ENCODE assay signal across 39 cellular contexts in the genomic region with DNA sequence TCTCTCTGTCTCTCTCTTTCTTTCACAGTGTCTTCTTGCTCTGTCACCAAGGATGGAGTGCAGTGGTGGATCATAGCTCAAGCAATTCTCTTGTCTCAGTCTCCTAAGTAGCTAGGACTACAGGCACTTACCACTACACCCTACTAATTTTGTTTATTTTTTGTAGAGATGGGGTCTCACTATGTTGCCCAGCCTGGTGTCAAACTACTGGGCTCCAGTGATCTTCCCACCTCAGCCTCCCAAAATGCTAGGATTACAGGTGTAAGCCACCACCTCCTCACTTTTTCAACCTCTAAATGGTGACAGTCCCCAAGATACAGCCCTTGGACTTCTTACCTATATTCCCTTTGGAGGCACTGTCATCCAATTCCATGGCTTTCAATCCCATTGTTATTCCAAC.
"Had no signal": no experiment of that assay in that cellular context is flagged by ENCODE, and none has a peak within 500 bp of the region (broad histone marks: within the 10 kb centered on the region; RNA-seq: fewer than 3 reads in every experiment).

No MANE protein-coding gene starts in this region.

- H3K27ac ChIP-seq: adrenal gland, ascending aorta, body of pancreas, brain microvascular endothelial cell, breast epithelium, cardiac muscle cell had no signal

- H3K9me3 ChIP-seq: adrenal gland, ascending aorta, body of pancreas, breast epithelium had no signal

- DNase-seq: activated effector memory CD4-positive, alpha-beta T cell treated with anti-CD3 and anti-CD28 coated beads, Interleukin-2, amount 50 U/mL, for 16 hours; activated effector memory CD4-positive, alpha-beta T cell treated with Interleukin-2 at 50 U/mL for 16 hours; activated gamma-delta T cell; activated gamma-delta T cell treated with Interleukin-2 at 50 U/mL for 16 hours; activated naive CD4-positive, alpha-beta T cell; activated naive CD4-positive, alpha-beta T cell treated with anti-CD3 and anti-CD28 coated beads for 36 hours; activated naive CD4-positive, alpha-beta T cell treated with anti-CD3 and anti-CD28 coated beads, Interleukin-2, amount 10 ng/mL, durations not matched to agents 7 days and 5 days; activated naive CD4-positive, alpha-beta T cell treated with anti-CD3 and anti-CD28 coated beads, Interleukin-2, amount 50 U/mL, for 16 hours; activated naive CD4-positive, alpha-beta T cell treated with Interleukin-2 at 50 U/mL for 16 hours; activated naive CD8-positive, alpha-beta T cell treated with anti-CD3 and anti-CD28 coated beads for 36 hours; activated naive CD8-positive, alpha-beta T cell treated with anti-CD3 and anti-CD28 coated beads, Interleukin-2, amount 10 ng/mL, durations not matched to agents 7 days and 5 days; activated naive CD8-positive, alpha-beta T cell treated with anti-CD3 and anti-CD28 coated beads, Interleukin-2, amount 50 U/mL, for 24 hours; activated T-cell treated with anti-CD3 and anti-CD28 coated beads, Interleukin-2, amount 50 U/mL, for 24 hours; activated T-cell treated with anti-CD3 and anti-CD28 coated beads, Interleukin-2, amount 50 U/mL, for 4 hours; activated T-cell treated with anti-CD3 and anti-CD28 coated beads, Interleukin-2, amount 50 U/mL, for 48 hours; activated T-cell treated with anti-CD3 and anti-CD28 coated beads, Interleukin-2, amount 50 U/mL, for 72 hours; adrenal gland; amniotic stem cell; amygdala; anterior cingulate cortex; aorta; body of pancreas; brain microvascular endothelial cell; caudate nucleus; central memory CD4-positive, alpha-beta T cell; cerebellar nuclear complex had no signal

- H3K27ac Mint-ChIP-seq: activated naive CD4-positive, alpha-beta T cell treated with anti-CD3 and anti-CD28 coated beads for 36 hours; activated naive CD4-positive, alpha-beta T cell treated with anti-CD3 and anti-CD28 coated beads, Interleukin-2, amount 10 ng/mL, durations not matched to agents 7 days and 5 days; activated naive CD4-positive, alpha-beta T cell treated with anti-CD3 and anti-CD28 coated beads, Interleukin-2, amount 50 U/mL, for 24 hours; activated naive CD4-positive, alpha-beta T cell treated with anti-CD3 and anti-CD28 coated beads, Interleukin-2, amount 50 U/mL, for 72 hours; activated naive CD8-positive, alpha-beta T cell; activated naive CD8-positive, alpha-beta T cell treated with anti-CD3 and anti-CD28 coated beads for 36 hours; activated naive CD8-positive, alpha-beta T cell treated with anti-CD3 and anti-CD28 coated beads, Interleukin-2, amount 10 ng/mL, durations not matched to agents 7 days and 5 days; activated naive CD8-positive, alpha-beta T cell treated with anti-CD3 and anti-CD28 coated beads, Interleukin-2, amount 50 U/mL, for 24 hours; activated T-cell treated with anti-CD3 and anti-CD28 coated beads, Interleukin-2, amount 50 U/mL, for 24 hours; activated T-cell treated with anti-CD3 and anti-CD28 coated beads, Interleukin-2, amount 50 U/mL, for 72 hours; activated T-helper 1 cell treated with anti-CD3 and anti-CD28 coated beads, Interleukin-12 subunit alpha, Interleukin-12 subunit beta, Interleukin-2, Interleukin-4 antibody, amounts not matched to agents 30 ng/mL and 10 ng/mL and 1 ng/mL, durations not matched to agents 14 hours and 24 hours and 36 hours; activated T-helper 17 cell treated with anti-CD3 and anti-CD28 coated beads, Interleukin-2, amount 50 U/mL, for 72 hours; activated T-helper 2 cell treated with anti-CD3 and anti-CD28 coated beads, Interferon-gamma antibody, Interleukin-2, Interleukin-4, amounts not matched to agents 10 μg/mL and 5 μg/mL and 100 μg/mL, durations not matched to agents 14 hours and 24 hours and 36 hours; brain had no signal

- ATAC-seq: activated naive CD4-positive, alpha-beta T cell treated with anti-CD3 and anti-CD28 coated beads, Interleukin-2, amount 50 U/mL, for 72 hours; activated naive CD8-positive, alpha-beta T cell treated with anti-CD3 and anti-CD28 coated beads, Interleukin-2, amount 50 U/mL, for 24 hours; activated T-cell treated with anti-CD3 and anti-CD28 coated beads, Interleukin-2, amount 50 U/mL, for 4 hours; activated T-cell treated with anti-CD3 and anti-CD28 coated beads, Interleukin-2, amount 50 U/mL, for 72 hours; activated T-helper 17 cell treated with anti-CD3 and anti-CD28 coated beads, Interleukin-2, amount 50 U/mL, for 72 hours; body of pancreas had no signal

- H3K4me1 ChIP-seq: ascending aorta, breast epithelium had no signal

- H3K27me3 ChIP-seq: adrenal gland, ascending aorta, body of pancreas, brain microvascular endothelial cell, breast epithelium, cardiac muscle cell had no signal

- H3K4me3 ChIP-seq: adrenal gland, ascending aorta, body of pancreas, breast epithelium, cardiac muscle cell had no signal

- FAIRE-seq: astrocyte, bronchial epithelial cell had no signal

- H3K36me3 ChIP-seq: adrenal gland, ascending aorta, brain microvascular endothelial cell, breast epithelium, cardiac muscle cell had no signal

- H3K9me3 Mint-ChIP-seq: activated naive CD4-positive, alpha-beta T cell treated with anti-CD3 and anti-CD28 coated beads for 36 hours; activated naive CD4-positive, alpha-beta T cell treated with anti-CD3 and anti-CD28 coated beads, Interleukin-2, amount 10 ng/mL, durations not matched to agents 7 days and 5 days; activated naive CD4-positive, alpha-beta T cell treated with anti-CD3 and anti-CD28 coated beads, Interleukin-2, amount 50 U/mL, for 24 hours; activated naive CD4-positive, alpha-beta T cell treated with anti-CD3 and anti-CD28 coated beads, Interleukin-2, amount 50 U/mL, for 72 hours; activated naive CD8-positive, alpha-beta T cell treated with anti-CD3 and anti-CD28 coated beads for 36 hours; activated naive CD8-positive, alpha-beta T cell treated with anti-CD3 and anti-CD28 coated beads, Interleukin-2, amount 10 ng/mL, durations not matched to agents 7 days and 5 days; activated naive CD8-positive, alpha-beta T cell treated with anti-CD3 and anti-CD28 coated beads, Interleukin-2, amount 50 U/mL, for 24 hours; activated T-cell treated with anti-CD3 and anti-CD28 coated beads, Interleukin-2, amount 50 U/mL, for 24 hours; activated T-cell treated with anti-CD3 and anti-CD28 coated beads, Interleukin-2, amount 50 U/mL, for 4 hours; activated T-cell treated with anti-CD3 and anti-CD28 coated beads, Interleukin-2, amount 50 U/mL, for 72 hours; activated T-helper 1 cell treated with anti-CD3 and anti-CD28 coated beads, Interleukin-12 subunit alpha, Interleukin-12 subunit beta, Interleukin-2, Interleukin-4 antibody, amounts not matched to agents 30 ng/mL and 10 ng/mL and 1 ng/mL, durations not matched to agents 14 hours and 24 hours and 36 hours; activated T-helper 17 cell treated with anti-CD3 and anti-CD28 coated beads, Interleukin-2, amount 50 U/mL, for 72 hours; activated T-helper 2 cell treated with anti-CD3 and anti-CD28 coated beads, Interferon-gamma antibody, Interleukin-2, Interleukin-4, amounts not matched to agents 10 μg/mL and 5 μg/mL and 100 μg/mL, durations not matched to agents 14 hours and 24 hours and 36 hours; brain; central memory CD8-positive, alpha-beta T cell had no signal

- H3K4me1 Mint-ChIP-seq: activated naive CD4-positive, alpha-beta T cell treated with anti-CD3 and anti-CD28 coated beads, Interleukin-2, amount 10 ng/mL, durations not matched to agents 7 days and 5 days; activated naive CD4-positive, alpha-beta T cell treated with anti-CD3 and anti-CD28 coated beads, Interleukin-2, amount 50 U/mL, for 24 hours; activated naive CD8-positive, alpha-beta T cell treated with anti-CD3 and anti-CD28 coated beads for 36 hours; activated naive CD8-positive, alpha-beta T cell treated with anti-CD3 and anti-CD28 coated beads, Interleukin-2, amount 10 ng/mL, durations not matched to agents 7 days and 5 days; activated naive CD8-positive, alpha-beta T cell treated with anti-CD3 and anti-CD28 coated beads, Interleukin-2, amount 50 U/mL, for 24 hours; activated T-helper 17 cell treated with anti-CD3 and anti-CD28 coated beads, Interleukin-2, amount 50 U/mL, for 72 hours; central memory CD8-positive, alpha-beta T cell had no signal

- H3K4me3 Mint-ChIP-seq: activated naive CD4-positive, alpha-beta T cell treated with anti-CD3 and anti-CD28 coated beads for 36 hours; activated naive CD4-positive, alpha-beta T cell treated with anti-CD3 and anti-CD28 coated beads, Interleukin-2, amount 10 ng/mL, durations not matched to agents 7 days and 5 days; activated naive CD4-positive, alpha-beta T cell treated with anti-CD3 and anti-CD28 coated beads, Interleukin-2, amount 50 U/mL, for 24 hours; activated naive CD8-positive, alpha-beta T cell; activated naive CD8-positive, alpha-beta T cell treated with anti-CD3 and anti-CD28 coated beads for 36 hours; activated naive CD8-positive, alpha-beta T cell treated with anti-CD3 and anti-CD28 coated beads, Interleukin-2, amount 10 ng/mL, durations not matched to agents 7 days and 5 days; activated naive CD8-positive, alpha-beta T cell treated with anti-CD3 and anti-CD28 coated beads, Interleukin-2, amount 50 U/mL, for 24 hours; activated T-cell treated with anti-CD3 and anti-CD28 coated beads, Interleukin-2, amount 50 U/mL, for 24 hours; activated T-cell treated with anti-CD3 and anti-CD28 coated beads, Interleukin-2, amount 50 U/mL, for 4 hours; activated T-cell treated with anti-CD3 and anti-CD28 coated beads, Interleukin-2, amount 50 U/mL, for 72 hours; activated T-helper 1 cell treated with anti-CD3 and anti-CD28 coated beads, Interleukin-12 subunit alpha, Interleukin-12 subunit beta, Interleukin-2, Interleukin-4 antibody, amounts not matched to agents 30 ng/mL and 10 ng/mL and 1 ng/mL, durations not matched to agents 14 hours and 24 hours and 36 hours; activated T-helper 17 cell treated with anti-CD3 and anti-CD28 coated beads, Interleukin-2, amount 50 U/mL, for 72 hours; brain; central memory CD8-positive, alpha-beta T cell had no signal

- H3K36me3 Mint-ChIP-seq: activated naive CD4-positive, alpha-beta T cell treated with anti-CD3 and anti-CD28 coated beads, Interleukin-2, amount 10 ng/mL, durations not matched to agents 7 days and 5 days; activated naive CD4-positive, alpha-beta T cell treated with anti-CD3 and anti-CD28 coated beads, Interleukin-2, amount 50 U/mL, for 24 hours; activated naive CD4-positive, alpha-beta T cell treated with anti-CD3 and anti-CD28 coated beads, Interleukin-2, amount 50 U/mL, for 72 hours; activated naive CD8-positive, alpha-beta T cell treated with anti-CD3 and anti-CD28 coated beads for 36 hours; activated naive CD8-positive, alpha-beta T cell treated with anti-CD3 and anti-CD28 coated beads, Interleukin-2, amount 10 ng/mL, durations not matched to agents 7 days and 5 days; brain had no signal
